11 cellular contexts compared by ENCODE assay signal in the genomic region with DNA sequence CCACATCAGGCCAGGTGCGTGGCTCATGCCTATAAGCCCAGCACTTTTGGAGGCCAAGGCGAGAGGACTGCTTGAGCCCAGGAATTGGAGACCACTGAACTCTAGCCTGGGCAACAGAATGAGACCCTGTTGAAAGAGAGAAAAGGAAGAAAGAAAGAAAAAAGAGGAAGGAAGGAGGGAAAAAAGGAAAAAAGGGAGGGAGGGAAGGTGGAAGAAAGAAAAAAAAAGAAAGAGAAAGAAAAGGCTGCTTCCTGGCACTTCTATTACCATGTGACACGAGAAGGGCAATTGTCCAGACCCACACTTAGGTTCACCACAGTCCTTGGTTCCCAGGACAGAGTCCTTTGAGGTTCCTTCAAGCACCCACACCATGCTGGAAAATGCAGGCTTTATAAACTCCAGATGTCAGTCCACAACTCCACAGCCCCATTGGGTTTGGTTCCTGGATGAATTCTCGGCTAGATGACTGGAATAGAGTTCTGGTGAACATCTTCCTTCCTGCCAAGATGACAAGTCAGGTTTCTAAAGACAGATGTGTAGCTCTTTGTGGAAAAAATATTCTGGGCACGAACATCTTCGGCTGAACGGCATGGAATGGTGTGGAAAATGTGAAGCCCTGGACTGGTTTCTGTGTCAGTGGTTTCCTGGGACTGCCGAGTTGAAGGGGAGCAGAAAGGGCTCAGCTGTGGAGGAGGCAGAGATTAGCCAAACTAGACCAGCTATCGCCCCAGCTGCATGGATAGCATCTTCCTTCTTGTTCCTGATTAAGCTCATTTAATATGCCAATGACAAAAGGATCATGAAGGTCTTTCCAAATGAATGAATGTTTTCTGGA. TPM values are rescaled to one million over a fixed set of nuclear protein-coding genes. Genes with fewer than 3 reads are reported as not detected.
DNase-seq lines count a peak whose midpoint lies in the region; ATAC-seq and TF ChIP-seq lines count a peak whose summit lies in the region.
"Had no signal": no experiment of that assay in that cellular context is flagged by ENCODE, and none has a peak within 500 bp of the region (broad histone marks: within the 10 kb centered on the region; RNA-seq: fewer than 3 reads in every experiment).

No MANE protein-coding gene starts in this region.

- H2AFZ ChIP-seq in ACC112 (ENCODE audit: low read length, unreplicated experiment) (peak overlapping the region; percentile 40), GM23248 (peak overlapping the region; percentile 8; the same call in 1 of the 2 replicates)
- H2AFZ ChIP-seq: parathyroid adenoma had no signal

- H3K27ac ChIP-seq in ACC112 (ENCODE audit: low read depth, low read length) (peak overlapping the region; percentile 84), GM23248 (peak overlapping the region; percentile 78), left lung (no peak overlapping the region)
- H3K27ac ChIP-seq: C4-2B, parathyroid adenoma had no signal

- peak overlapping the region; percentile 80 for H3K4me2 ChIP-seq in GM23248 (ENCODE audit: unreplicated experiment)

- no peak for ATAC-seq in activated T-helper 17 cell treated with anti-CD3 and anti-CD28 coated beads, Interleukin-2, amount 50 U/mL, for 72 hours (replicated peaks)
- peak; percentile 32 for ATAC-seq in left lung
- ATAC-seq in GM18858 (IDR thresholded peaks at IDR 0.05; ENCODE audit: unreplicated experiment): no peak

- peak overlapping the region; percentile 44 for H3K27ac Mint-ChIP-seq in activated T-helper 17 cell treated with anti-CD3 and anti-CD28 coated beads, Interleukin-2, amount 50 U/mL, for 72 hours

- no peaks in the 10 kb centered on the region for H4K20me1 ChIP-seq in GM23248 (ENCODE audit: insufficient read depth)

- no peak for TF ChIP-seq CTCF in left lung (IDR thresholded peaks at IDR 0.05)
- TF ChIP-seq CTCF in GM20000 (IDR thresholded peaks at IDR 0.05; ENCODE audit: extremely low read depth, missing control alignments): no peak

- peak overlapping the region; percentile 37 for H3K4me3 Mint-ChIP-seq in activated T-helper 17 cell treated with anti-CD3 and anti-CD28 coated beads, Interleukin-2, amount 50 U/mL, for 72 hours
- H3K4me3 Mint-ChIP-seq: immature natural killer cell had no signal

- DNase-seq in GM23248 (peak; percentile 85), left lung (no peak), SW480 (ENCODE audit: low spot score) (no peak), GM20000 (ENCODE audit: low spot score) (no peak), NCI-H2107 treated with DMSO at 0.1 percent for 48 hours (lab: John Stamatoyannopoulos, UW; ENCODE audit: unreplicated experiment) (no peak)

- H3K4me1 ChIP-seq in ACC112 (ENCODE audit: control insufficient read depth, insufficient read depth, low read length, unreplicated experiment) (peaks cover 19% of the 10 kb centered on the region), GM23248 (ENCODE audit: insufficient read depth) (peaks cover 36% of the 10 kb centered on the region), left lung (no peaks in the 10 kb centered on the region)
- H3K4me1 ChIP-seq: parathyroid adenoma had no signal

- no peaks in the 10 kb centered on the region for H3K9me3 ChIP-seq in GM23248 (ENCODE audit: low read depth)
- no peaks in the 10 kb centered on the region for H3K9me3 ChIP-seq in left lung

- peaks cover 54% of the 10 kb centered on the region for H3F3A ChIP-seq in GM23248 (ENCODE audit: insufficient read depth)

- H3K36me3 Mint-ChIP-seq in activated T-helper 17 cell treated with anti-CD3 and anti-CD28 coated beads, Interleukin-2, amount 50 U/mL, for 72 hours (ENCODE audit: low read depth): no peaks in the 10 kb centered on the region
- H3K36me3 Mint-ChIP-seq: immature natural killer cell had no signal

- 22 to 27% methylated on average over 9 of the region's 9 CpGs for whole genome bisulfite sequencing in GM23248 (ENCODE audit: low coverage in 1 of 2, low lambda C conversion rate in 2 of 2, missing lambda C conversion rate in 2 of 2), 2 experiments

- H3K36me3 ChIP-seq in ACC112 (ENCODE audit: insufficient read depth, low read length) (peaks cover 40% of the 10 kb centered on the region; the same call in 1 of the 2 replicates), GM23248 (ENCODE audit: low read depth) (peaks cover 34% of the 10 kb centered on the region), left lung (no peaks in the 10 kb centered on the region)

- peak overlapping the region; percentile 38 for H3K9ac ChIP-seq in GM23248
- H3K9ac ChIP-seq: parathyroid adenoma had no signal

- no peaks in the 10 kb centered on the region for H3K9me3 Mint-ChIP-seq in activated T-helper 17 cell treated with anti-CD3 and anti-CD28 coated beads, Interleukin-2, amount 50 U/mL, for 72 hours
- H3K9me3 Mint-ChIP-seq: immature natural killer cell had no signal

- H3K27me3 ChIP-seq in ACC112 (ENCODE audit: insufficient read depth, low read length) (no peaks in the 10 kb centered on the region), GM23248 (replicated peaks; ENCODE audit: insufficient read depth) (no peaks in the 10 kb centered on the region), left lung (no peaks in the 10 kb centered on the region)

- H3K9me2 ChIP-seq in GM23248 (ENCODE audit: insufficient read depth): no peaks in the 10 kb centered on the region

- H3K4me3 ChIP-seq in ACC112 (ENCODE audit: low read depth, low read length): 0 out of 2 replicates have a peak overlapping the region, but pooled peaks have one; percentile 7
- peak overlapping the region; percentile 37 for H3K4me3 ChIP-seq in GM23248
- no peak overlapping the region for H3K4me3 ChIP-seq in left lung

- H3K4me1 Mint-ChIP-seq in activated T-helper 17 cell treated with anti-CD3 and anti-CD28 coated beads, Interleukin-2, amount 50 U/mL, for 72 hours: peaks cover 6% of the 10 kb centered on the region

- intact Hi-C loops in left lung (cut with DNase I): loop anchor here in 1 of 2 donors (5.0 kb wide), 1 partner anchor 125 kb away; no protein-coding TSS in a partner anchor

- in situ Hi-C loops in GM23248 (cut with MboI): loop anchor here (10.0 to 25.0 kb wide), 2 partner anchors 128 to 720 kb away; a partner anchor contains a TSS

- H3K79me2 ChIP-seq in ACC112 (ENCODE audit: control insufficient read depth, insufficient read depth, low read length, unreplicated experiment) (peaks cover 3% of the 10 kb centered on the region), GM23248 (ENCODE audit: insufficient read depth) (peaks cover 18% of the 10 kb centered on the region)
- H3K79me2 ChIP-seq: parathyroid adenoma had no signal

- peaks cover 3% of the 10 kb centered on the region for H3K27me3 Mint-ChIP-seq in activated T-helper 17 cell treated with anti-CD3 and anti-CD28 coated beads, Interleukin-2, amount 50 U/mL, for 72 hours

RNA-seq across cellular contexts. Expression of a gene that starts 32.5 kb away (rescaled TPM):
- 264 and 293 TPM in 2 replicates for total RNA-seq in GM23248 (2014; rRNA removed; shearing (Covaris generic))
- polyA plus RNA-seq in GM23248 (2016; fragmentation: Nextera tagmentation; extraction: Ambion mirVana): 201 and 205 TPM in 2 replicates
- total RNA-seq in activated T-helper 17 cell treated with anti-CD3 and anti-CD28 coated beads, Interleukin-2, amount 50 U/mL, for 72 hours: 10 to 100 TPM in 1 of 2 donors, 1 to 10 TPM in 1; 1.2 to 10.5 TPM
- 1 to 10 TPM; 9.1 to 10.0 TPM for total RNA-seq in left lung

Comparison
In these comparisons a context has a peak if more than half of its experiments do, and no peak if none do; other contexts are left out.
1. H3K27ac ChIP-seq: peak in ACC112 (single experiment) and GM23248 (single experiment); none in left lung (0 of 2).
2. H3K4me3 ChIP-seq: peak in ACC112 (single experiment) and GM23248 (single experiment); none in left lung (0 of 2).
3. RNA of a gene that starts 32.5 kb away (total RNA-seq): 264 to 293 TPM in GM23248; 1.2 to 10.5 TPM in activated T-helper 17 cell treated with anti-CD3 and anti-CD28 coated beads, Interleukin-2, amount 50 U/mL, for 72 hours and 9.1 to 10.0 TPM in left lung; every median in the first group is over 10 times any median in the second.